ENCODE assay signal across 8 cellular contexts in genomic region chr12:15584366-15585041, GRCh38.
DNase-seq lines count a peak whose midpoint lies in the region; ATAC-seq, FAIRE-seq and TF ChIP-seq lines count a peak whose summit lies in the region.

No MANE protein-coding gene starts in this region.

- in situ Hi-C loops in ACHN (cut with HindIII; ENCODE audit: low pct_ligation_motif_present, low pct_unique_long_range_greater_than_20kb, low sequenced_read_pairs): no loop called here

- no peak for ATAC-seq in GM19455 (IDR thresholded peaks at IDR 0.05; ENCODE audit: unreplicated experiment)

- no peak for TF ChIP-seq POLR2A in erythroblast (IDR thresholded peaks at IDR 0.05; ENCODE audit: low read length)

- H3K4me3 ChIP-seq in Jurkat, Clone E6-1 (ENCODE audit: low read length): no peak overlapping the region

- peak; percentile 73 for DNase-seq in ACHN
- peak; percentile 46 for DNase-seq in Jurkat, Clone E6-1 (ENCODE audit: low read depth, low spot score)
- DNase-seq in SK-N-DZ (ENCODE audit: low spot score): peak; percentile 36
- peak; percentile 70 to 79 for DNase-seq in erythroblast (lab: John Stamatoyannopoulos, UW)
- DNase-seq in non-pigmented ciliary epithelial cell (ENCODE audit: low read depth): peak; percentile 45
- DNase-seq in NCI-H2196 (lab: John Stamatoyannopoulos, UW; ENCODE audit: unreplicated experiment): no peak

- peak; percentile 80 for FAIRE-seq in G401.6 (lab: Jason Lieb, UNC)
